17 cellular contexts compared by ENCODE assay signal in genomic region chr10:287814-288213, GRCh38.
A peak's percentile ranks its signal among the peaks of the same experiment; 100 is the strongest.
DNase-seq lines count a peak whose midpoint lies in the region; ATAC-seq, FAIRE-seq and TF ChIP-seq lines count a peak whose summit lies in the region.
"Had no signal": no experiment of that assay in that cellular context is flagged by ENCODE, and none has a peak within 500 bp of the region (broad histone marks: within the 10 kb centered on the region; RNA-seq: fewer than 3 reads in every experiment).

No MANE protein-coding gene starts in this region.

- intact Hi-C loops in ovary (cut with DNase I) (no loop called here), pancreas (cut with DNase I) (no loop called here)

- no peaks in the 10 kb centered on the region for H3K79me2 ChIP-seq in KMS-11 (ENCODE audit: insufficient read depth, low read depth)

- H3K27me3 Mint-ChIP-seq in endodermal cell (ENCODE audit: insufficient read depth) (no peaks in the 10 kb centered on the region), neural crest cell (ENCODE audit: low read depth) (no peaks in the 10 kb centered on the region)

- H3K27ac Mint-ChIP-seq in endodermal cell (no peak overlapping the region), neural crest cell (ENCODE audit: unreplicated experiment) (no peak overlapping the region)
- H3K27ac Mint-ChIP-seq: activated CD4-positive, alpha-beta memory T cell treated with anti-CD3 and anti-CD28 coated beads, Interleukin-2, amount 10 ng/mL, durations not matched to agents 7 days and 5 days had no signal

- H3K9me3 Mint-ChIP-seq in endodermal cell (no peaks in the 10 kb centered on the region), neural crest cell (no peaks in the 10 kb centered on the region)
- H3K9me3 Mint-ChIP-seq: activated CD4-positive, alpha-beta memory T cell treated with anti-CD3 and anti-CD28 coated beads, Interleukin-2, amount 10 ng/mL, durations not matched to agents 7 days and 5 days had no signal

- H3K4me1 ChIP-seq in KMS-11 (ENCODE audit: low read depth, poor library complexity, severe bottlenecking) (no peaks in the 10 kb centered on the region), endodermal cell (ENCODE audit: control insufficient read depth, insufficient read depth, low read length) (no peaks in the 10 kb centered on the region), ovary (ENCODE audit: insufficient read depth) (no peaks in the 10 kb centered on the region), pancreas (no peaks in the 10 kb centered on the region)

- H3K27me3 ChIP-seq in KMS-11 (ENCODE audit: insufficient read depth, low read depth) (no peaks in the 10 kb centered on the region), endodermal cell (ENCODE audit: control insufficient read depth, insufficient read depth, low read length, poor library complexity, severe bottlenecking) (no peaks in the 10 kb centered on the region), ovary (no peaks in the 10 kb centered on the region), pancreas (no peaks in the 10 kb centered on the region)

- H3K4me3 Mint-ChIP-seq in endodermal cell (no peak overlapping the region), neural crest cell (no peak overlapping the region)
- H3K4me3 Mint-ChIP-seq: activated CD4-positive, alpha-beta memory T cell treated with anti-CD3 and anti-CD28 coated beads, Interleukin-2, amount 10 ng/mL, durations not matched to agents 7 days and 5 days had no signal

- WGBS in endodermal cell (ENCODE audit: insufficient coverage in 1 of 2, insufficient read length in 1 of 2), 2 experiments: 82% methylated on average over 4 of the region's 4 CpGs; no CpG with 5 or more reads in 1 of the 2 experiments
- 94 to 97% (median 96%) methylated on average over 4 of the region's 4 CpGs for WGBS in ovary, 3 donors
- 95 to 100% methylated on average over 4 of the region's 4 CpGs for WGBS in pancreas, 2 donors

- no peaks in the 10 kb centered on the region for H3K4me1 Mint-ChIP-seq in endodermal cell
- H3K4me1 Mint-ChIP-seq in neural crest cell: no peaks in the 10 kb centered on the region

- H2AFZ ChIP-seq in KMS-11 (ENCODE audit: low read depth): no peak overlapping the region

- no peak for FAIRE-seq in pancreas (lab: Jason Lieb, UNC)
- FAIRE-seq: colon had no signal

- DNase-seq in DMS114 treated with DMSO at 0.1 percent for 48 hours (lab: John Stamatoyannopoulos, UW; ENCODE audit: unreplicated experiment): peak; percentile 3
- peak; percentile 86 for DNase-seq in endodermal cell
- no peak for DNase-seq in neural crest cell (ENCODE audit: low read depth, low spot score)
- DNase-seq in ovary: no peak
- no peak for DNase-seq in pancreas
- DNase-seq in NCI-H2081 (lab: John Stamatoyannopoulos, UW): no peak
- DNase-seq: activated CD4-positive, alpha-beta memory T cell treated with anti-CD3 and anti-CD28 coated beads, Interleukin-2, amount 10 ng/mL, durations not matched to agents 7 days and 5 days; activated gamma-delta T cell treated with Interleukin-2 at 50 U/mL for 16 hours; DND-41; foreskin melanocyte; NCI-H524; posterior cingulate gyrus; stimulated activated CD4-positive, alpha-beta T cell treated with anti-CD3 and anti-CD28 coated beads, Interleukin-4, amount 100 ng/mL, for 24 hours had no signal

- ATAC-seq in HG02852 (IDR thresholded peaks at IDR 0.05; ENCODE audit: unreplicated experiment): no peak
- no peak for ATAC-seq in pancreas

- H3K4me2 ChIP-seq in KMS-11: no peak overlapping the region

- H3K9me3 ChIP-seq in endodermal cell (ENCODE audit: control insufficient read depth, low read length): no peaks in the 10 kb centered on the region
- no peaks in the 10 kb centered on the region for H3K9me3 ChIP-seq in ovary
- H3K9me3 ChIP-seq in pancreas: no peaks in the 10 kb centered on the region

- H3K36me3 Mint-ChIP-seq in endodermal cell (ENCODE audit: low read depth): peaks cover 41% of the 10 kb centered on the region
- H3K36me3 Mint-ChIP-seq in neural crest cell (ENCODE audit: low read depth): peaks cover 8% of the 10 kb centered on the region

- TF ChIP-seq POLR2A in ovary (IDR thresholded peaks at IDR 0.05): no peak

- peak; percentile 41 for TF ChIP-seq CTCF in KMS-11 (conservative IDR thresholded peaks at IDR 0.05; ENCODE audit: low read depth, low read length)
- peak; percentile 64 for TF ChIP-seq CTCF in endodermal cell (conservative IDR thresholded peaks at IDR 0.05)
- peak; percentile 52 for TF ChIP-seq CTCF in neural crest cell (conservative IDR thresholded peaks at IDR 0.05)
- TF ChIP-seq CTCF in ovary (IDR thresholded peaks at IDR 0.05): no peak
- TF ChIP-seq CTCF in pancreas (IDR thresholded peaks at IDR 0.05): no peak

- H3K27ac ChIP-seq in KMS-11 (no peak overlapping the region), endodermal cell (ENCODE audit: low read depth, low read length) (no peak overlapping the region), ovary (no peak overlapping the region), pancreas (no peak overlapping the region)

- H3K9ac ChIP-seq in KMS-11: no peak overlapping the region
- H3K9ac ChIP-seq in endodermal cell (ENCODE audit: extremely low read depth, low read length, poor library complexity, severe bottlenecking): no peak overlapping the region

- no peaks in the 10 kb centered on the region for H3K36me3 ChIP-seq in KMS-11 (ENCODE audit: insufficient read depth)
- H3K36me3 ChIP-seq in endodermal cell (ENCODE audit: control insufficient read depth, insufficient read depth, low read length): peaks cover 35% of the 10 kb centered on the region
- no peaks in the 10 kb centered on the region for H3K36me3 ChIP-seq in ovary
- peaks cover 0 to 5% (median 0%) of the 10 kb centered on the region in 3 donors for H3K36me3 ChIP-seq in pancreas

- TF ChIP-seq EP300 in ovary (IDR thresholded peaks at IDR 0.05): no peak

- no peak overlapping the region for H3K4me3 ChIP-seq in KMS-11 (IDR thresholded peaks at IDR 0.05; ENCODE audit: insufficient read depth, low read depth, low read length)
- H3K4me3 ChIP-seq in endodermal cell (ENCODE audit: low read length): no peak overlapping the region
- H3K4me3 ChIP-seq in ovary: no peak overlapping the region
- no peak overlapping the region for H3K4me3 ChIP-seq in pancreas
- H3K4me3 ChIP-seq: lung had no signal

- H4K20me1 ChIP-seq in KMS-11 (ENCODE audit: insufficient read depth): no peaks in the 10 kb centered on the region

Comparison
In these comparisons a context has a peak if more than half of its experiments do, and no peak if none do; other contexts are left out.
1. DNase-seq: peak in DMS114 treated with DMSO at 0.1 percent for 48 hours (single experiment) and endodermal cell (single experiment); none in neural crest cell (single experiment), ovary (0 of 5), pancreas (0 of 6) and NCI-H2081 (0 of 2).
2. CTCF ChIP-seq: peak in KMS-11 (single experiment), endodermal cell (single experiment) and neural crest cell (single experiment); none in ovary (0 of 3) and pancreas (0 of 4).